In the genomic region with DNA sequence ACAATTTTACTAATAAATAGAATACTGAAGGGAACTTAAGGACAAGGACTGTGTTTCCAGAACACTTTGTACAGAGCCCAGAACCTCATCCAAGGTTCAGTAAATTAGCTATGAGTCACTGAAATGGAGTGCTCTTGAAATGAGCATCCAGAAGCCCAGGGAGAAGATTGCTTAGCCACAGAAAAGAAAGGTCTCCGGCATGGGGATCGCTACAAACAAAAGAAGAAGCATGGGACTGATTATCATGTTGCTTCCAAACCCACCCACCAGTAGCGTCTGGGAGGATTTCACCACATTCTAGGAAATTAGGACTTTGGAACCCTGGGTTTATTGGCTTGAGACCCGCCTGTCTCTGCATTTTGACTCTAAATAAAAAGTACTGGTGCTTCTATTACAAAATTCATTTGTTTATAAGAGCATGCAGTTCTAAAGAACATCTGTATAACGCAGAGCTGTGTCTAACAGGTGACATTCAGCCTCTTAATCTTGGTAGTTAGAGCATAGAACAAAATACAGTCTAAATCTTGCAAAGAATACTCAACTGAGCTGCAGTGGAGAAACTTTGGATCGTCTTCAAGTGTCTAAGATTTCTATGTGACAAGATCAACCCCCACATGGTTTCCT, we compare ENCODE assay signal across 19 cellular contexts. TPM values are rescaled to one million over a fixed set of nuclear protein-coding genes. Genes with fewer than 3 reads are reported as not detected.
DNase-seq lines count a peak whose midpoint lies in the region; ATAC-seq, FAIRE-seq and TF ChIP-seq lines count a peak whose summit lies in the region.
"Had no signal": no experiment of that assay in that cellular context is flagged by ENCODE, and none has a peak within 500 bp of the region (broad histone marks: within the 10 kb centered on the region; RNA-seq: fewer than 3 reads in every experiment).

No MANE protein-coding gene starts in this region.

- TF ChIP-seq CTCF in esophagus muscularis mucosa (IDR thresholded peaks at IDR 0.05) (no peak), suprapubic skin (IDR thresholded peaks at IDR 0.05) (no peak)

- ATAC-seq in HG02970 (IDR thresholded peaks at IDR 0.05; ENCODE audit: low FRiP score, unreplicated experiment), result no peak
- ATAC-seq: activated CD8-positive, alpha-beta T cell treated with anti-CD3 and anti-CD28 coated beads for 36 hours; esophagus mucosa; natural killer cell had no signal

- H3K36me3 ChIP-seq in esophagus muscularis mucosa (no peaks in the 10 kb centered on the region), suprapubic skin (no peaks in the 10 kb centered on the region)
- H3K36me3 ChIP-seq: MG63, Peyer's patch, thoracic aorta had no signal

- TF ChIP-seq POLR2A in esophagus muscularis mucosa (IDR thresholded peaks at IDR 0.05; ENCODE audit: low read depth) (no peak), suprapubic skin (IDR thresholded peaks at IDR 0.05) (no peak), H54 (IDR thresholded peaks at IDR 0.05; ENCODE audit: low read depth, low read length) (no peak)

- TF ChIP-seq EP300 in esophagus muscularis mucosa (IDR thresholded peaks at IDR 0.05), result no peak
- TF ChIP-seq EP300 in suprapubic skin (IDR thresholded peaks at IDR 0.05), result no peak

- peak; percentile 38 for DNase-seq in DMS79 (lab: John Stamatoyannopoulos, UW)
- DNase-seq in DMS79 treated with DMSO at 0.1 percent for 48 hours (lab: John Stamatoyannopoulos, UW), result no peak
- DNase-seq in esophagus muscularis mucosa (ENCODE audit: extremely low spot score), result no peak
- peak; percentile 28 for DNase-seq in kidney tubule cell (ENCODE audit: low spot score)
- DNase-seq in suprapubic skin (ENCODE audit: low spot score in 2 of 2), result no peak
- DNase-seq in H54 (ENCODE audit: insufficient read length, low spot score), result no peak
- no peak for DNase-seq in RCC 7860 (ENCODE audit: low spot score)
- DNase-seq: activated CD8-positive, alpha-beta T cell treated with anti-CD3 and anti-CD28 coated beads for 36 hours; anterior cingulate cortex; dermis blood vessel endothelial cell; MG63; natural killer cell; NCI-H2081 treated with DMSO at 0.1 percent for 48 hours; Peyer's patch; retina had no signal

- no peaks in the 10 kb centered on the region for H3K27me3 ChIP-seq in esophagus muscularis mucosa
- H3K27me3 ChIP-seq in suprapubic skin, result no peaks in the 10 kb centered on the region
- H3K27me3 ChIP-seq: Peyer's patch had no signal

- intact Hi-C loops in esophagus muscularis mucosa (cut with DNase I), result no loop called here

- 81% methylated on average over 6 of the region's 6 CpGs for WGBS in esophagus muscularis mucosa
- WGBS in suprapubic skin, result 78% methylated on average over 6 of the region's 6 CpGs

- no peaks in the 10 kb centered on the region for H3K9me3 ChIP-seq in esophagus muscularis mucosa
- H3K9me3 ChIP-seq in suprapubic skin, result no peaks in the 10 kb centered on the region
- H3K9me3 ChIP-seq: MG63, Peyer's patch, thoracic aorta had no signal

- H3K27ac ChIP-seq in esophagus muscularis mucosa (replicated peaks in 1 of 4) (peak overlapping the region; percentile 46 to 58 (median 52)), suprapubic skin (peak overlapping the region; percentile 74)
- H3K27ac ChIP-seq: 22Rv1, Peyer's patch, thoracic aorta had no signal

- FAIRE-seq in H54 (lab: Jason Lieb, UNC) (no peak), RCC 7860 (lab: Jason Lieb, UNC) (no peak)

- H3K4me1 ChIP-seq in esophagus muscularis mucosa (peaks cover 0 to 29% (median 15%) of the 10 kb centered on the region in 4 donors), suprapubic skin (peaks cover 18% of the 10 kb centered on the region)
- H3K4me1 ChIP-seq: Peyer's patch had no signal

- H3K4me3 ChIP-seq in esophagus muscularis mucosa (no peak overlapping the region), suprapubic skin (no peak overlapping the region)
- H3K4me3 ChIP-seq: MG63, Peyer's patch, thoracic aorta had no signal

RNA-seq across cellular contexts. Expression of gene SESN3, which starts 35.9 kb away (rescaled TPM):
- total RNA-seq in esophagus muscularis mucosa (10 to 100 TPM; 18.1 to 22.7 (median 21.4) TPM), suprapubic skin (10 to 100 TPM; 27.6 to 41.0 (median 32.1) TPM)

Comparison
In these comparisons a context has a peak if more than half of its experiments do, and no peak if none do; other contexts are left out.
1. DNase-seq: peak in DMS79 (single experiment) and kidney tubule cell (single experiment); none in DMS79 treated with DMSO at 0.1 percent for 48 hours (single experiment), esophagus muscularis mucosa (single experiment), suprapubic skin (0 of 2), H54 (single experiment) and RCC 7860 (single experiment).